In genomic region chr1:36845802-36846201, GRCh38 we compare ENCODE assay signal across 17 cellular contexts.
DNase-seq lines count a peak whose midpoint lies in the region; ATAC-seq, FAIRE-seq and TF ChIP-seq lines count a peak whose summit lies in the region.
"Had no signal": no experiment of that assay in that cellular context is flagged by ENCODE, and none has a peak within 500 bp of the region (broad histone marks: within the 10 kb centered on the region; RNA-seq: fewer than 3 reads in every experiment).

No MANE protein-coding gene starts in this region.

- H2AFZ ChIP-seq in GM23248: no peak overlapping the region

- no peaks in the 10 kb centered on the region for H3K9me2 ChIP-seq in GM23248 (ENCODE audit: insufficient read depth)

- H3K9me3 ChIP-seq in kidney (ENCODE audit: control insufficient read depth in 1 of 2, low read length in 2 of 2) (no peaks in the 10 kb centered on the region), tibial artery (no peaks in the 10 kb centered on the region), GM23248 (ENCODE audit: low read depth) (no peaks in the 10 kb centered on the region)

- WGBS in GM23248 (ENCODE audit: low coverage in 1 of 2, low lambda C conversion rate in 2 of 2, missing lambda C conversion rate in 2 of 2), 2 experiments: 40 to 42% methylated on average over 14 of the region's 14 CpGs

- H3K79me2 ChIP-seq in GM23248 (ENCODE audit: insufficient read depth): no peaks in the 10 kb centered on the region

- peak; percentile 7 for DNase-seq in cerebellum (ENCODE audit: low spot score)
- DNase-seq in kidney: peak; percentile 14
- peak; percentile 41 for DNase-seq in occipital lobe (lab: John Stamatoyannopoulos, UW)
- no peak for DNase-seq in tibial artery
- DNase-seq in GM23248: no peak
- DNase-seq: CD8-positive, alpha-beta T cell; COR-L47; DND-41; GF-D8; H9; IMR-90 had no signal

- H3K9ac ChIP-seq in kidney (ENCODE audit: low read length in 2 of 2): no peak overlapping the region
- H3K9ac ChIP-seq in GM23248: no peak overlapping the region

- TF ChIP-seq CTCF in kidney (IDR thresholded peaks at IDR 0.05; ENCODE audit: borderline replicate concordance, extremely low read depth, insufficient read depth) (no peak), tibial artery (IDR thresholded peaks at IDR 0.05) (no peak)

- H4K20me1 ChIP-seq in GM23248 (ENCODE audit: insufficient read depth): no peaks in the 10 kb centered on the region

- H3K4me1 ChIP-seq in kidney (ENCODE audit: control insufficient read depth in 1 of 2, insufficient read depth in 1 of 2, low read depth in 1 of 2, low read length in 2 of 2) (no peaks in the 10 kb centered on the region), tibial artery (no peaks in the 10 kb centered on the region), GM23248 (ENCODE audit: insufficient read depth) (no peaks in the 10 kb centered on the region)

- intact Hi-C loops in kidney (cut with DNase I) (no loop called here), tibial artery (cut with DNase I; ENCODE audit: low total_unique reads) (no loop called here)

- H3K4me2 ChIP-seq in GM23248 (ENCODE audit: unreplicated experiment): no peak overlapping the region

- H3K27ac ChIP-seq in kidney (ENCODE audit: low read depth in 2 of 2, low read length in 2 of 2) (no peak overlapping the region), tibial artery (no peak overlapping the region), GM23248 (no peak overlapping the region)
- H3K27ac ChIP-seq: C4-2B had no signal

- H3K27me3 ChIP-seq in tibial artery (peaks cover 0 to 37% of the 10 kb centered on the region in 2 donors), GM23248 (replicated peaks; ENCODE audit: insufficient read depth) (no peaks in the 10 kb centered on the region)

- H3K36me3 ChIP-seq in kidney (ENCODE audit: control insufficient read depth in 1 of 2, insufficient read depth in 2 of 2, low read length in 2 of 2) (no peaks in the 10 kb centered on the region), tibial artery (no peaks in the 10 kb centered on the region), GM23248 (ENCODE audit: low read depth) (no peaks in the 10 kb centered on the region)

- no peak for FAIRE-seq in kidney (lab: Jason Lieb, UNC)
- FAIRE-seq: A204.1, D721Med, GM19239 had no signal

- no peaks in the 10 kb centered on the region for H3F3A ChIP-seq in GM23248 (ENCODE audit: insufficient read depth)

- H3K4me3 ChIP-seq in kidney (ENCODE audit: low read length in 2 of 2) (no peak overlapping the region), tibial artery (no peak overlapping the region), GM23248 (no peak overlapping the region)

- in situ Hi-C loops in GM23248 (cut with MboI): no loop called here

- ATAC-seq in HG02763 (IDR thresholded peaks at IDR 0.05; ENCODE audit: unreplicated experiment) (no peak), GM19351 (IDR thresholded peaks at IDR 0.05; ENCODE audit: unreplicated experiment) (no peak)
- ATAC-seq: CD8-positive, alpha-beta T cell had no signal

Comparison
In these comparisons a context has a peak if more than half of its experiments do, and no peak if none do; other contexts are left out.
1. DNase-seq: peak in cerebellum (single experiment), kidney (single experiment) and occipital lobe (single experiment); none in tibial artery (0 of 2) and GM23248 (single experiment).